ENCODE assay signal across 7 cellular contexts in genomic region chr1:44775930-44776748, GRCh38. TPM values are rescaled to one million over a fixed set of nuclear protein-coding genes. Genes with fewer than 3 reads are reported as not detected.
DNase-seq lines count a peak whose midpoint lies in the region; ATAC-seq, FAIRE-seq and TF ChIP-seq lines count a peak whose summit lies in the region.

No MANE protein-coding gene starts in this region.

- peaks cover 38% of the 10 kb centered on the region for H3K36me3 ChIP-seq in endodermal cell (ENCODE audit: control insufficient read depth, insufficient read depth, low read length)
- H3K36me3 ChIP-seq in naive thymus-derived CD4-positive, alpha-beta T cell (ENCODE audit: control insufficient read depth in 2 of 3, insufficient read depth in 3 of 3, low read length in 3 of 3): peaks cover 0 to 42% (median 7%) of the 10 kb centered on the region in 3 experiments

- peak overlapping the region; percentile 94 for H3K27ac Mint-ChIP-seq in endodermal cell
- peak overlapping the region; percentile 91 to 98 (median 94) for H3K27ac Mint-ChIP-seq in naive thymus-derived CD4-positive, alpha-beta T cell

- POLR2A ChIA-PET in naive thymus-derived CD4-positive, alpha-beta T cell (lab: Charles Lee): interaction anchor here (0.5 to 5.5 kb wide), 30 partner anchors 10 to 915 kb away, joined by 3 to 93 read pairs (median 5); partner anchors contain the start of genes BEST4, BTBD19, DYNLT4 and GPBP1L1

- H3K27me3 ChIP-seq in endodermal cell (ENCODE audit: control insufficient read depth, insufficient read depth, low read length, poor library complexity, severe bottlenecking): no peaks in the 10 kb centered on the region
- H3K27me3 ChIP-seq in naive thymus-derived CD4-positive, alpha-beta T cell (ENCODE audit: control insufficient read depth in 2 of 2, insufficient read depth in 2 of 2, low read length in 2 of 2): no peaks in the 10 kb centered on the region

- H3K4me3 Mint-ChIP-seq in endodermal cell: peak overlapping the region; percentile 87
- peak overlapping the region; percentile 88 to 99 (median 92) for H3K4me3 Mint-ChIP-seq in naive thymus-derived CD4-positive, alpha-beta T cell

- H3K36me3 Mint-ChIP-seq in endodermal cell (ENCODE audit: low read depth): peaks cover 49% of the 10 kb centered on the region
- peaks cover 8 to 42% (median 21%) of the 10 kb centered on the region in 5 donors for H3K36me3 Mint-ChIP-seq in naive thymus-derived CD4-positive, alpha-beta T cell

- no peaks in the 10 kb centered on the region for H3K9me3 Mint-ChIP-seq in endodermal cell
- H3K9me3 Mint-ChIP-seq in naive thymus-derived CD4-positive, alpha-beta T cell: no peaks in the 10 kb centered on the region

- H3K4me1 ChIP-seq in endodermal cell (ENCODE audit: control insufficient read depth, insufficient read depth, low read length): no peaks in the 10 kb centered on the region
- H3K4me1 ChIP-seq in naive thymus-derived CD4-positive, alpha-beta T cell (ENCODE audit: control insufficient read depth in 2 of 2, insufficient read depth in 2 of 2, low read length in 2 of 2): peaks cover 6 to 19% of the 10 kb centered on the region in 2 donors

- TF ChIP-seq CTCF in endodermal cell (conservative IDR thresholded peaks at IDR 0.05): no peak

- peak overlapping the region; percentile 94 for H3K27ac ChIP-seq in endodermal cell (ENCODE audit: low read depth, low read length)
- peak overlapping the region; percentile 89 for H3K27ac ChIP-seq in naive thymus-derived CD4-positive, alpha-beta T cell (ENCODE audit: low read depth, low read length)

- H3K9me3 ChIP-seq in endodermal cell (ENCODE audit: control insufficient read depth, low read length): no peaks in the 10 kb centered on the region
- H3K9me3 ChIP-seq in naive thymus-derived CD4-positive, alpha-beta T cell (ENCODE audit: control insufficient read depth in 2 of 3, low read length in 3 of 3): no peaks in the 10 kb centered on the region

- ATAC-seq in GM18870 (IDR thresholded peaks at IDR 0.05; ENCODE audit: unreplicated experiment): peak; percentile 20
- ATAC-seq in HG03108 (IDR thresholded peaks at IDR 0.05; ENCODE audit: unreplicated experiment): peak; percentile 10
- peak; percentile 9 for ATAC-seq in activated CD4-positive, CD25-positive, alpha-beta regulatory T cell treated with anti-CD3 and anti-CD28 coated beads, Interleukin-2, amount 50 U/mL, for 24 hours
- peak; percentile 30 for ATAC-seq in naive thymus-derived CD4-positive, alpha-beta T cell

- peaks cover 17% of the 10 kb centered on the region for H3K4me1 Mint-ChIP-seq in endodermal cell
- peaks cover 20 to 48% (median 39%) of the 10 kb centered on the region in 7 donors for H3K4me1 Mint-ChIP-seq in naive thymus-derived CD4-positive, alpha-beta T cell

- H3K9ac ChIP-seq in endodermal cell (ENCODE audit: extremely low read depth, low read length, poor library complexity, severe bottlenecking): peak overlapping the region; percentile 98

- DNase-seq in endodermal cell: no peak
- DNase-seq in naive thymus-derived CD4-positive, alpha-beta T cell: peak in 1 of 9 donors; percentile 24
- DNase-seq in iPS-NIHi7 (ENCODE audit: extremely low spot score): no peak
- no peak for DNase-seq in urothelium cell line (ENCODE audit: low spot score)

- intact Hi-C loops in naive thymus-derived CD4-positive, alpha-beta T cell (cut with micrococcal nuclease): loop anchor here (1.0 to 10.0 kb wide), 15 partner anchors 8 to 909 kb away; partner anchors contain the start of genes KIF2C (in 2 of the 2), PLK3 (in 2 of the 2), RNU5D-1 (in 2 of the 2) and UROD (in 2 of the 2)

- WGBS in endodermal cell (ENCODE audit: insufficient coverage in 1 of 2, insufficient read length in 1 of 2), 2 experiments: 3 to 9% methylated on average over 16 to 38 of the region's 38 CpGs

- H3K4me3 ChIP-seq in endodermal cell (ENCODE audit: low read length): peak overlapping the region; percentile 98
- H3K4me3 ChIP-seq in naive thymus-derived CD4-positive, alpha-beta T cell (ENCODE audit: low read length): peak overlapping the region; percentile 99

- CTCF ChIA-PET in naive thymus-derived CD4-positive, alpha-beta T cell (lab: Charles Lee): interaction anchor here (0.6 to 1.6 kb wide), 9 partner anchors 8 to 973 kb away, joined by 3 to 8 read pairs (median 3); partner anchors contain the start of genes HECTD3 and PLK3

- FAIRE-seq in urothelium cell line (lab: Jason Lieb, UNC): no peak

- no peaks in the 10 kb centered on the region for H3K27me3 Mint-ChIP-seq in endodermal cell (ENCODE audit: insufficient read depth)
- H3K27me3 Mint-ChIP-seq in naive thymus-derived CD4-positive, alpha-beta T cell: no peaks in the 10 kb centered on the region

RNA-seq across cellular contexts. Expression of gene RPS8, which starts 0.8 kb away (rescaled TPM):
- 1,000 to 10,000 TPM; 2,014 to 2,050 TPM for total RNA-seq in endodermal cell
- polyA plus RNA-seq in endodermal cell (2013, experiment 1 of 2): 2,479 TPM
- 2,415 TPM for polyA plus RNA-seq in endodermal cell (2013, experiment 2 of 2)
- 1,000 to 10,000 TPM; 2,000 to 3,409 (median 3,025) TPM for total RNA-seq in naive thymus-derived CD4-positive, alpha-beta T cell
- 1,000 to 10,000 TPM in 1 of 2 donors, 100 to 1,000 TPM in 1; 954 to 1,486 TPM for polyA plus RNA-seq in naive thymus-derived CD4-positive, alpha-beta T cell

RNA-seq across cellular contexts. Expression of gene BEST4, which starts 11.8 kb away (rescaled TPM):
- total RNA-seq in endodermal cell: 1 to 10 TPM; 1.6 to 2.3 TPM
- 0.89 TPM for polyA plus RNA-seq in endodermal cell (2013, experiment 1 of 2)
- 0.99 TPM for polyA plus RNA-seq in endodermal cell (2013, experiment 2 of 2)
- total RNA-seq in naive thymus-derived CD4-positive, alpha-beta T cell: 1 to 10 TPM in 2 of 5 experiments, under 1 TPM in 3; 0.77 to 1.4 (median 0.96) TPM
- polyA plus RNA-seq in naive thymus-derived CD4-positive, alpha-beta T cell: under 1 TPM in 1 of 2 donors, not detected in 1; 0.72 TPM

RNA-seq across cellular contexts. Expression of gene PLK3, which starts 24.0 kb away (rescaled TPM):
- 1 to 10 TPM; 3.3 to 9.0 TPM for total RNA-seq in endodermal cell
- 27.1 TPM for polyA plus RNA-seq in endodermal cell (2013, experiment 1 of 2)
- 21.7 TPM for polyA plus RNA-seq in endodermal cell (2013, experiment 2 of 2)
- 100 to 1,000 TPM in 4 of 5 experiments, 10 to 100 TPM in 1; 92.8 to 456 (median 142) TPM for total RNA-seq in naive thymus-derived CD4-positive, alpha-beta T cell
- 10 to 100 TPM; 30.5 to 59.1 TPM for polyA plus RNA-seq in naive thymus-derived CD4-positive, alpha-beta T cell

RNA-seq across cellular contexts. Expression of gene DYNLT4, which starts 31.0 kb away (rescaled TPM):
- under 1 TPM in 1 of 2 donors, not detected in 1; 0.64 TPM for total RNA-seq in endodermal cell
- not detected for polyA plus RNA-seq in endodermal cell (2013, experiment 1 of 2)
- not detected for polyA plus RNA-seq in endodermal cell (2013, experiment 2 of 2)
- total RNA-seq in naive thymus-derived CD4-positive, alpha-beta T cell: 1 to 10 TPM in 2 of 5 experiments, under 1 TPM in 3; 0.31 to 9.7 (median 0.87) TPM
- under 1 TPM in 1 of 2 donors, not detected in 1; 0.47 TPM for polyA plus RNA-seq in naive thymus-derived CD4-positive, alpha-beta T cell

RNA-seq across cellular contexts. Expression of gene BTBD19, which starts 32.2 kb away (rescaled TPM):
- 1 to 10 TPM; 7.4 to 7.9 TPM for total RNA-seq in endodermal cell
- polyA plus RNA-seq in endodermal cell (2013, experiment 1 of 2): 3.2 TPM
- 3.9 TPM for polyA plus RNA-seq in endodermal cell (2013, experiment 2 of 2)
- total RNA-seq in naive thymus-derived CD4-positive, alpha-beta T cell: 10 to 100 TPM; 11.2 to 47.2 (median 13.5) TPM
- polyA plus RNA-seq in naive thymus-derived CD4-positive, alpha-beta T cell: under 1 TPM; 0.07 to 0.28 TPM

Comparison
In these comparisons a context has a peak if more than half of its experiments do, and no peak if none do; other contexts are left out.
1. RNA of gene PLK3, which starts 24.0 kb away (total RNA-seq): 92.8 to 456 TPM in naive thymus-derived CD4-positive, alpha-beta T cell; 3.3 to 9.0 TPM in endodermal cell; every median in the first group is over 4 times any median in the second.
2. Peak in every context shown above with its lines, with median percentiles within 50 percentile points of each other: ATAC-seq.